ENCODE assay signal across 10 cellular contexts in the genomic region with DNA sequence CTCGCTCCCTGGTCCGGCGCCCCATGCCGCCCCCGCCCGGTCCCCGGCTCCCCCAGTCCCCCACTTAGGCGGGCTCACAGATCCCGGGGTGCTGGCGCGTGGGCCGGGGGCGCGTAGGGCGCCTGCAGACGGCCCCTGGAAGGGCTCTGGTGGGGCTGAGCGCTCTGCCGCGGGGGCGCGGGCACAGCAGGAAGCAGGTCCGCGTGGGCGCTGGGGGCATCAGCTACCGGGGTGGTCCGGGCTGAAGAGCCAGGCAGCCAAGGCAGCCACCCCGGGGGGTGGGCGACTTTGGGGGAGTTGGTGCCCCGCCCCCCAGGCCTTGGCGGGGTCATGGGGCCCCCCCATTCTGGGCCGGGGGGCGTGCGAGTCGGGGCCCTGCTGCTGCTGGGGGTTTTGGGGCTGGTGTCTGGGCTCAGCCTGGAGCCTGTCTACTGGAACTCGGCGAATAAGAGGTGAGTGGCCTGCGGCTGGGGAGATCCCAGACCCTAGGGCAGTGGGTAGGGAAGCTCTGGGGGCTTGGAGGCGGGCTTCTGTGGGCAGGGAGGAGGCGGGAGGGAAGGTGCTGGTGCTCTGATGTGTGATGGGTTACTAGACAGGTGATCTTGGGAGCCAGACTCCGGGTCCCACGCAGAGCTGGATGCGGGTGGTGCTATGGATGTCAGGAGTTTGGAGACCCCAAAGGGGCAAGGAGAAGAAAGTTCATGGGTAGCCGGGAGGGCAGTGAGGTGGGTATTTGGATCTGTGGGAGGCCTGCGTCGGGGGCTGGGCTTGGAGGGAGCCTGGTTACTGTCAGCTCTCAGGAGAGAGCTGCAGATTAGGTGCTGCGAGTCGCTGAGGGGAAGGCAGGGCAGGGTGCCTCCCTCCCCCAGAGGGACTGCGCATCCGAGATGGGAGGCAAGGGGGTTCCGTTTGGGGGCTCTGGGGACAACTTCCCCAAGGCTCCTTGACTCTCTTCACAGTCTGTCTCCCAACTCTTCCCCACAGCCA. TPM values are rescaled to one million over a fixed set of nuclear protein-coding genes. Genes with fewer than 3 reads are reported as not detected.
DNase-seq lines count a peak whose midpoint lies in the region; ATAC-seq, FAIRE-seq and TF ChIP-seq lines count a peak whose summit lies in the region.
"Had no signal": no experiment of that assay in that cellular context is flagged by ENCODE, and none has a peak within 500 bp of the region (broad histone marks: within the 10 kb centered on the region; RNA-seq: fewer than 3 reads in every experiment).

No MANE protein-coding gene starts in this region.

- no peak overlapping the region for H3K27ac ChIP-seq in CD4-positive, CD25-positive, alpha-beta regulatory T cell (ENCODE audit: insufficient read depth, low read length, poor library complexity, severe bottlenecking)
- H3K27ac ChIP-seq in PC-3 (ENCODE audit: low read length) (no peak overlapping the region), osteoblast (ENCODE audit: low read depth, low read length) (no peak overlapping the region)
- H3K27ac ChIP-seq: adrenal gland, PC-9 had no signal

- H3K4me1 Mint-ChIP-seq in CD4-positive, CD25-positive, alpha-beta regulatory T cell = peaks cover 0 to 32% (median 8%) of the 10 kb centered on the region in 4 donors

- peaks cover 42% of the 10 kb centered on the region for H3K27me3 Mint-ChIP-seq in CD4-positive, CD25-positive, alpha-beta regulatory T cell

- H3K27ac Mint-ChIP-seq in CD4-positive, CD25-positive, alpha-beta regulatory T cell = peak overlapping the region in 1 of 3 donors; percentile 3

- ATAC-seq in CD4-positive, CD25-positive, alpha-beta regulatory T cell (ENCODE audit: low read depth in 2 of 2) = peak in 1 of 2 donors; percentile 28
- peak; percentile 14 for ATAC-seq in PC-3
- ATAC-seq in esophagus mucosa = peak; percentile 6

- no peak for FAIRE-seq in H54 (lab: Jason Lieb, UNC)

- H3K9me3 ChIP-seq in CD4-positive, CD25-positive, alpha-beta regulatory T cell (ENCODE audit: control insufficient read depth in 2 of 2, low read length in 2 of 2) = no peaks in the 10 kb centered on the region
- H3K9me3 ChIP-seq in PC-3 (ENCODE audit: low read length) (no peaks in the 10 kb centered on the region), osteoblast (ENCODE audit: low read depth, low read length) (no peaks in the 10 kb centered on the region)
- H3K9me3 ChIP-seq: adrenal gland had no signal

- no peak for TF ChIP-seq POLR2A in H54 (IDR thresholded peaks at IDR 0.05; ENCODE audit: low read depth, low read length)

- POLR2A ChIA-PET in PC-3 (lab: Charles Lee; ENCODE audit: unreplicated experiment) = no interaction called here

- peaks cover 13% of the 10 kb centered on the region for H3K36me3 ChIP-seq in CD4-positive, CD25-positive, alpha-beta regulatory T cell (ENCODE audit: control insufficient read depth, insufficient read depth, low read length)
- H3K36me3 ChIP-seq in PC-3 (ENCODE audit: low read depth, low read length) (no peaks in the 10 kb centered on the region), osteoblast (ENCODE audit: insufficient read depth, low read length) (peaks cover 5% of the 10 kb centered on the region)

- H3F3A ChIP-seq in PC-3 (ENCODE audit: low read length, unreplicated experiment) = no peaks in the 10 kb centered on the region

- H3K79me2 ChIP-seq in PC-3 (ENCODE audit: low read length) (no peaks in the 10 kb centered on the region), osteoblast (ENCODE audit: insufficient read depth, low read length) (no peaks in the 10 kb centered on the region)

- no TSS peak for BruUV-seq in PC-3 (replicated peaks; lab: Mats Ljungman, UMichigan)

- H3K4me1 ChIP-seq in CD4-positive, CD25-positive, alpha-beta regulatory T cell (ENCODE audit: control insufficient read depth, insufficient read depth, low read length, poor library complexity, severe bottlenecking) = peaks cover 14% of the 10 kb centered on the region
- H3K4me1 ChIP-seq in PC-3 (ENCODE audit: insufficient read depth, low read length) (no peaks in the 10 kb centered on the region), osteoblast (ENCODE audit: insufficient read depth, low read length) (peaks cover 11% of the 10 kb centered on the region)

- H3K9me2 ChIP-seq in PC-3 (replicated peaks; ENCODE audit: low read length) = no peaks in the 10 kb centered on the region

- intact Hi-C loops in PC-3 (cut with micrococcal nuclease) = no loop called here

- H3K9me3 Mint-ChIP-seq in CD4-positive, CD25-positive, alpha-beta regulatory T cell = peaks cover 0 to 5% (median 0%) of the 10 kb centered on the region in 7 donors

- TF ChIP-seq CTCF in PC-3 (conservative IDR thresholded peaks at IDR 0.05; ENCODE audit: low read depth, low read length) (no peak), osteoblast (IDR thresholded peaks at IDR 0.05; ENCODE audit: extremely low read depth, low read depth, low read length) (no peak)

- peak overlapping the region; percentile 17; the same call in 1 of the 2 replicates for H3K9ac ChIP-seq in PC-3 (ENCODE audit: low read length)

- H3K27me3 ChIP-seq in CD4-positive, CD25-positive, alpha-beta regulatory T cell (ENCODE audit: control insufficient read depth, insufficient read depth, low read length) = peaks cover 4% of the 10 kb centered on the region
- H3K27me3 ChIP-seq in PC-3 (ENCODE audit: low read length) (no peaks in the 10 kb centered on the region), osteoblast (ENCODE audit: insufficient read depth, low read length) (peaks cover 40% of the 10 kb centered on the region)

- H3K4me2 ChIP-seq in PC-3 (ENCODE audit: low read length) (peak overlapping the region; percentile 87), osteoblast (ENCODE audit: insufficient read depth, low read length) (peak overlapping the region; percentile 73)
- H3K4me2 ChIP-seq: PC-9 had no signal

- DNase-seq in CD4-positive, CD25-positive, alpha-beta regulatory T cell = no peak
- DNase-seq in PC-3 = no peak
- DNase-seq in osteoblast (ENCODE audit: insufficient read length, low spot score, missing footprints) = no peak
- DNase-seq in cerebellar cortex (ENCODE audit: low spot score) = no peak
- no peak for DNase-seq in stimulated activated CD4-positive, alpha-beta T cell treated with anti-CD3 and anti-CD28 coated beads, Interleukin-1b, Interleukin-23, amount 100 ng/mL, for 48 hours
- DNase-seq in activated CD8-positive, alpha-beta memory T cell treated with anti-CD3 and anti-CD28 coated beads, Interleukin-2, amount 50 U/mL, for 4 hours = no peak
- DNase-seq in H54 (ENCODE audit: insufficient read length, low spot score) = no peak
- DNase-seq: adrenal gland, PC-9 had no signal

- H4K20me1 ChIP-seq in PC-3 (ENCODE audit: low read length) = no peaks in the 10 kb centered on the region
- no peaks in the 10 kb centered on the region for H4K20me1 ChIP-seq in osteoblast (ENCODE audit: insufficient read depth, low read length)

- H3K36me3 Mint-ChIP-seq in CD4-positive, CD25-positive, alpha-beta regulatory T cell = peaks cover 13% of the 10 kb centered on the region

- H2AFZ ChIP-seq in PC-3 (ENCODE audit: low read length) (peak overlapping the region; percentile 80), osteoblast (ENCODE audit: low read length) (no peak overlapping the region)
- H2AFZ ChIP-seq: PC-9 had no signal

- CTCF ChIA-PET in PC-3 (lab: Charles Lee) = no interaction called here

- H3K4me3 Mint-ChIP-seq in CD4-positive, CD25-positive, alpha-beta regulatory T cell = peak overlapping the region in 3 of 4 donors; percentile 57 to 68 (median 63)

- no peak overlapping the region for H3K4me3 ChIP-seq in CD4-positive, CD25-positive, alpha-beta regulatory T cell (ENCODE audit: low read depth, low read length)
- H3K4me3 ChIP-seq in PC-3 (ENCODE audit: low read length) (peak overlapping the region; percentile 70), osteoblast (ENCODE audit: insufficient read depth, low read length) (peak overlapping the region; percentile 59)
- H3K4me3 ChIP-seq: PC-9 had no signal

RNA-seq across cellular contexts. Expression of a gene that starts 0.6 kb away (rescaled TPM):
- not detected for total RNA-seq in CD4-positive, CD25-positive, alpha-beta regulatory T cell
- not detected for polyA plus RNA-seq in CD4-positive, CD25-positive, alpha-beta regulatory T cell
- total RNA-seq in PC-3 (2014; rRNA removed) (4.9 and 7.7 TPM in 2 replicates), esophagus mucosa (1.6 TPM), osteoblast (1.8 and 2.7 TPM in 2 replicates)

RNA-seq across cellular contexts. Expression of a gene that starts 12.0 kb away (rescaled TPM):
- not detected for total RNA-seq in CD4-positive, CD25-positive, alpha-beta regulatory T cell
- not detected for polyA plus RNA-seq in CD4-positive, CD25-positive, alpha-beta regulatory T cell
- 0.62 and 0.92 TPM in 2 replicates for total RNA-seq in PC-3 (2014; rRNA removed)
- total RNA-seq in esophagus mucosa = 0.04 TPM
- total RNA-seq in osteoblast = under 0.01 and 0.88 TPM in 2 replicates

RNA-seq across cellular contexts. Expression of a gene that starts 17.3 kb away (rescaled TPM):
- total RNA-seq in CD4-positive, CD25-positive, alpha-beta regulatory T cell = 7.9 TPM
- 10 to 100 TPM; 11.1 to 16.4 (median 12.0) TPM for polyA plus RNA-seq in CD4-positive, CD25-positive, alpha-beta regulatory T cell
- total RNA-seq in PC-3 (2014; rRNA removed) = 18.0 and 22.6 TPM in 2 replicates
- total RNA-seq in esophagus mucosa = 8.5 TPM
- 3.5 and 4.3 TPM in 2 replicates for total RNA-seq in osteoblast

RNA-seq across cellular contexts. Expression of a gene that starts 18.3 kb away (rescaled TPM):
- 61.3 TPM for total RNA-seq in CD4-positive, CD25-positive, alpha-beta regulatory T cell
- 10 to 100 TPM; 29.4 to 35.1 (median 32.1) TPM for polyA plus RNA-seq in CD4-positive, CD25-positive, alpha-beta regulatory T cell
- total RNA-seq in PC-3 (2014; rRNA removed) = 2.0 and 3.4 TPM in 2 replicates
- total RNA-seq in esophagus mucosa = 74.1 TPM
- total RNA-seq in osteoblast = 63.9 and 71.3 TPM in 2 replicates

RNA-seq across cellular contexts. Expression of a gene that starts 54.8 kb away (rescaled TPM):
- not detected for total RNA-seq in CD4-positive, CD25-positive, alpha-beta regulatory T cell
- not detected for polyA plus RNA-seq in CD4-positive, CD25-positive, alpha-beta regulatory T cell
- total RNA-seq in PC-3 (2014; rRNA removed) = not detected in 2 replicates
- 0.36 TPM for total RNA-seq in esophagus mucosa
- under 0.01 TPM in 1 of 2 replicates, not detected in the other for total RNA-seq in osteoblast
